ENCODE assay signal across 24 cellular contexts in the genomic region with DNA sequence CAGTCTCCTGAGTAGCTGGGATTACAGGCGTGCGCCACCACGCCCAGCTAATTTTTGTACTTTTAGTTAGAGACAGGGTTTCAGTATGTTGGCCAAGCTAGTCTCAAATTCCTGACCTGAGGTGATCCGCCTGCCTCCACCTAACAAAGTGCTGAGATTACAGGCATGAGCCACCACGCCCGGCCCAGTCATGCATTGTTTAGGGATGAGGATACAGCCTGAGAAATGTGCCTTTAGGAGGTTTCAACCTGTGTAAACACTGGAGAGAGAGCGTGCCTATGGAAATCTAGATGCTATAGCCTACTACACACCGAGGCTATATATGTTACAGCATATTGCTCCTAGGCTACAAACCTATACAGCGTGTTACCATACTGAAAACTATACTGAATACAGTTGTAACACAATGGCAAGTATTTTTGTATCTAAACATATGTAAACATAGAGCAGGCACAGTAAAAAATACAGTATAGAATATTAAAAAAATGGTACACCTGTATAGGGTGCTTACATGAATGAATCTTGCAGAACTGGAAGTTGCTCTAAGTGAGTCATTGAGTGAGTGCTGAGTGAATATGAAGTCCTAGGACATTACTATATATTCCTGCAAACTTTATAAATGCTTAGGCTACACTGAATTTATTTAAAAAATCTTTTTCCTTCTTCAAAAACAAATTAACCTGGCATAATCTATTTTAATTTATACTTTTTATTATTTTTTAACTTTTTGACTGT.
A peak's percentile ranks its signal among the peaks of the same experiment; 100 is the strongest.
DNase-seq lines count a peak whose midpoint lies in the region; ATAC-seq and TF ChIP-seq lines count a peak whose summit lies in the region.
"Had no signal": no experiment of that assay in that cellular context is flagged by ENCODE, and none has a peak within 500 bp of the region (broad histone marks: within the 10 kb centered on the region; RNA-seq: fewer than 3 reads in every experiment).

No MANE protein-coding gene starts in this region.

- peaks cover 25% of the 10 kb centered on the region for H3K4me1 ChIP-seq in foreskin keratinocyte
- H3K4me1 ChIP-seq: SJCRH30 had no signal

- DNase-seq in A172 (ENCODE audit: low spot score) = peak; percentile 62
- peak; percentile 46 for DNase-seq in HT1080 (ENCODE audit: low read depth)
- DNase-seq in T1000 (lab: John Stamatoyannopoulos, UW) = peak; percentile 3
- DNase-seq in foreskin keratinocyte = peak; percentile 97 to 99
- DNase-seq in stimulated activated CD4-positive, alpha-beta T cell treated with anti-CD3 and anti-CD28 coated beads, Interleukin-2, amount 100 ng/mL, for 48 hours = no peak
- no peak for DNase-seq in WTC11 (ENCODE audit: low spot score)
- DNase-seq in left ventricle myocardium superior = no peak
- DNase-seq: 8988T; activated CD4-positive, CD25-positive, alpha-beta regulatory T cell treated with anti-CD3 and anti-CD28 coated beads, Interleukin-2, amount 50 U/mL, for 72 hours; activated CD8-positive, alpha-beta T cell treated with anti-CD3 and anti-CD28 coated beads, Interleukin-2, amount 10 ng/mL, durations not matched to agents 7 days and 5 days; activated T-cell treated with anti-CD3 and anti-CD28 coated beads, Interleukin-2, amount 50 U/mL, for 1 hour; AML-193; CD8-positive, alpha-beta T cell; cortex of kidney; glutamatergic neuron; left cardiac atrium; naive thymus-derived CD4-positive, alpha-beta T cell; NCI-H1105; NCI-H2029; NCI-H345; nucleus accumbens; SJCRH30; stimulated activated CD4-positive, alpha-beta T cell treated with anti-CD3 and anti-CD28 coated beads, Interleukin-2, amount 100 ng/mL, for 24 hours had no signal

- TF ChIP-seq CTCF in foreskin keratinocyte (conservative IDR thresholded peaks at IDR 0.05) (no peak), WTC11 (IDR thresholded peaks at IDR 0.05) (no peak)

- H3K9me3 Mint-ChIP-seq in WTC11 = peaks cover 24% of the 10 kb centered on the region
- H3K9me3 Mint-ChIP-seq in activated T-helper 17 cell treated with anti-CD3 and anti-CD28 coated beads, Interleukin-2, amount 50 U/mL, for 72 hours = peaks cover 16% of the 10 kb centered on the region

- POLR2A ChIA-PET in WTC11 (lab: Charles Lee) = no interaction called here

- peak overlapping the region; percentile 87 for H3K27ac ChIP-seq in foreskin keratinocyte
- H3K27ac ChIP-seq: SJCRH30 had no signal

- ATAC-seq in foreskin keratinocyte (peak; percentile 99), WTC11 (no peak), left ventricle myocardium superior (no peak)
- ATAC-seq in activated T-helper 17 cell treated with anti-CD3 and anti-CD28 coated beads, Interleukin-2, amount 50 U/mL, for 72 hours (replicated peaks) = no peak
- ATAC-seq: activated CD8-positive, alpha-beta T cell treated with anti-CD3 and anti-CD28 coated beads, Interleukin-2, amount 10 ng/mL, durations not matched to agents 7 days and 5 days; CD8-positive, alpha-beta T cell; left cardiac atrium; naive thymus-derived CD4-positive, alpha-beta T cell had no signal

- CTCF ChIA-PET in WTC11 (lab: Charles Lee) = no interaction called here

- intact Hi-C loops in left ventricle myocardium superior (cut with micrococcal nuclease) = no loop called here

- no peaks in the 10 kb centered on the region for H3K27me3 Mint-ChIP-seq in WTC11 (ENCODE audit: low read depth)
- no peaks in the 10 kb centered on the region for H3K27me3 Mint-ChIP-seq in activated T-helper 17 cell treated with anti-CD3 and anti-CD28 coated beads, Interleukin-2, amount 50 U/mL, for 72 hours
- H3K27me3 Mint-ChIP-seq: naive thymus-derived CD4-positive, alpha-beta T cell had no signal

- H3K36me3 Mint-ChIP-seq in WTC11 = peaks cover 6% of the 10 kb centered on the region
- no peaks in the 10 kb centered on the region for H3K36me3 Mint-ChIP-seq in activated T-helper 17 cell treated with anti-CD3 and anti-CD28 coated beads, Interleukin-2, amount 50 U/mL, for 72 hours (ENCODE audit: low read depth)
- H3K36me3 Mint-ChIP-seq: CD8-positive, alpha-beta T cell had no signal

- no peak overlapping the region for H3K27ac Mint-ChIP-seq in WTC11
- no peak overlapping the region for H3K27ac Mint-ChIP-seq in activated T-helper 17 cell treated with anti-CD3 and anti-CD28 coated beads, Interleukin-2, amount 50 U/mL, for 72 hours
- H3K27ac Mint-ChIP-seq: activated CD8-positive, alpha-beta T cell treated with anti-CD3 and anti-CD28 coated beads, Interleukin-2, amount 10 ng/mL, durations not matched to agents 7 days and 5 days; CD8-positive, alpha-beta T cell; naive thymus-derived CD4-positive, alpha-beta T cell had no signal

- no peak overlapping the region for H3K4me3 Mint-ChIP-seq in WTC11
- no peak overlapping the region for H3K4me3 Mint-ChIP-seq in activated T-helper 17 cell treated with anti-CD3 and anti-CD28 coated beads, Interleukin-2, amount 50 U/mL, for 72 hours
- H3K4me3 Mint-ChIP-seq: activated CD8-positive, alpha-beta T cell treated with anti-CD3 and anti-CD28 coated beads, Interleukin-2, amount 10 ng/mL, durations not matched to agents 7 days and 5 days; CD8-positive, alpha-beta T cell; naive thymus-derived CD4-positive, alpha-beta T cell had no signal

- peaks cover 5% of the 10 kb centered on the region for H3K4me1 Mint-ChIP-seq in WTC11
- H3K4me1 Mint-ChIP-seq in activated T-helper 17 cell treated with anti-CD3 and anti-CD28 coated beads, Interleukin-2, amount 50 U/mL, for 72 hours = no peaks in the 10 kb centered on the region
- H3K4me1 Mint-ChIP-seq: naive thymus-derived CD4-positive, alpha-beta T cell had no signal

- H3K27me3 ChIP-seq in foreskin keratinocyte = no peaks in the 10 kb centered on the region
- H3K27me3 ChIP-seq: SJCRH30 had no signal

TF ChIP-seq in WTC11, 78 proteins besides CTCF, POLR2A, EP300 and RAD21:
- no peak for TF ChIP-seq NR2C2 (CRISPR knock-in tag; IDR thresholded peaks at IDR 0.05)
TF ChIP-seq in WTC11: peak in this region for 0.

Comparison
In these comparisons a context has a peak if more than half of its experiments do, and no peak if none do; other contexts are left out.
1. DNase-seq: peak in A172 (single experiment), HT1080 (single experiment), T1000 (single experiment) and foreskin keratinocyte (2 of 2); none in stimulated activated CD4-positive, alpha-beta T cell treated with anti-CD3 and anti-CD28 coated beads, Interleukin-2, amount 100 ng/mL, for 48 hours (0 of 2), WTC11 (single experiment) and left ventricle myocardium superior (single experiment).